Comparison of ENCODE assay signal across 13 cellular contexts in the genomic region with DNA sequence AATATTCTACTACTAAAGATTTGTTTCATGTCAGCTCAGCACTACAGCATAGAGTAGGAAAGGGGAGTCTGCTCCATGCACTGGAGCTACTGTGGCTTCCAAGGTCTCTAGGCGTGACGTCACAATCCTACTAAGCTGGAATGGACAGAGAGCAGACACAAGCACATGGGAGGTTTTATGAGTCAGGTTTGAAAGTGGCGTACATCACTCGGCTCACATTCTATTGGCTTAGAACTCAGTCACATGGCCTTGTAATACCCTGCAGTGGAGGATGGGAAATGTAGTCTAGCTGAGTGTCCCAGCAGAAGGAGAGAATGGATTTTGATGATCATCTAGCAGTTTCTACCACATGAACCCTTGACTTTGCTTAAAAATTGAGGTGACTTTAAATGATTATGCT.
DNase-seq lines count a peak whose midpoint lies in the region; ATAC-seq and TF ChIP-seq lines count a peak whose summit lies in the region.
"Had no signal": no experiment of that assay in that cellular context is flagged by ENCODE, and none has a peak within 500 bp of the region (broad histone marks: within the 10 kb centered on the region; RNA-seq: fewer than 3 reads in every experiment).

No MANE protein-coding gene starts in this region.

- CTCF ChIA-PET in mammary epithelial cell (lab: Charles Lee; ENCODE audit: low non-redundant PET) = no interaction called here

- H3K9me3 Mint-ChIP-seq in immature natural killer cell (peaks cover 2 to 17% (median 8%) of the 10 kb centered on the region in 6 donors), chondrocyte (ENCODE audit: low read depth) (no peaks in the 10 kb centered on the region)
- H3K9me3 Mint-ChIP-seq: type B pancreatic cell had no signal

- TF ChIP-seq CTCF in mammary epithelial cell (conservative IDR thresholded peaks at IDR 0.05 in 1 of 2, IDR thresholded peaks at IDR 0.05 in 1 of 2; ENCODE audit: extremely low read depth in 1 of 2, insufficient read depth in 1 of 2, low read depth in 1 of 2, low read length in 2 of 2) = no peak
- TF ChIP-seq CTCF in chondrocyte (IDR thresholded peaks at IDR 0.05) = no peak

- BruUV-seq in mammary epithelial cell (replicated peaks; lab: Mats Ljungman, UMichigan) = no TSS peak

- 96% methylated on average over 4 of the region's 4 CpGs for WGBS in mammary epithelial cell (ENCODE audit: low coverage, missing lambda C conversion rate)

- no peak overlapping the region for H3K4me2 ChIP-seq in mammary epithelial cell (ENCODE audit: insufficient read depth, low read depth, low read length)

- intact Hi-C loops in mammary epithelial cell (cut with micrococcal nuclease) (no loop called here), sciatic nerve (cut with DNase I) (no loop called here)

- H3K4me1 ChIP-seq in mammary epithelial cell (ENCODE audit: insufficient read depth, low read length) = no peaks in the 10 kb centered on the region

- H3K36me3 Mint-ChIP-seq in immature natural killer cell (no peaks in the 10 kb centered on the region), chondrocyte (ENCODE audit: low read depth) (no peaks in the 10 kb centered on the region)
- H3K36me3 Mint-ChIP-seq: type B pancreatic cell had no signal

- H3K27ac Mint-ChIP-seq in immature natural killer cell (no peak overlapping the region), chondrocyte (ENCODE audit: unreplicated experiment) (no peak overlapping the region)
- H3K27ac Mint-ChIP-seq: CD4-positive, alpha-beta T cell; type B pancreatic cell had no signal

- DNase-seq in NCI-H2171 treated with DMSO at 0.1 percent for 48 hours (lab: John Stamatoyannopoulos, UW) = peak; percentile 29
- DNase-seq in NCI-H2171 (lab: John Stamatoyannopoulos, UW) = no peak
- DNase-seq in NAMALWA (ENCODE audit: low spot score) = peak; percentile 46
- DNase-seq in mammary epithelial cell = peak; percentile 2
- DNase-seq in sciatic nerve (ENCODE audit: low spot score) = no peak
- no peak for DNase-seq in immature natural killer cell
- no peak for DNase-seq in chondrocyte (ENCODE audit: low spot score)
- DNase-seq: activated effector memory CD4-positive, alpha-beta T cell treated with Interleukin-2 at 50 U/mL for 16 hours; CD4-positive, alpha-beta T cell; MM.1S; stimulated activated CD4-positive, alpha-beta T cell treated with anti-CD3 and anti-CD28 coated beads, Interleukin-4, amount 100 ng/mL, for 24 hours had no signal

- no peaks in the 10 kb centered on the region for H3K27me3 Mint-ChIP-seq in immature natural killer cell (ENCODE audit: low read depth in 3 of 3)
- peaks cover 11% of the 10 kb centered on the region for H3K27me3 Mint-ChIP-seq in chondrocyte (ENCODE audit: low read depth)
- H3K27me3 Mint-ChIP-seq: CD4-positive, alpha-beta T cell had no signal

- no peak overlapping the region for H2AFZ ChIP-seq in mammary epithelial cell (ENCODE audit: low read depth, low read length)

- dilution Hi-C loops in mammary epithelial cell (cut with HindIII; ENCODE audit: low sequenced_read_pairs) = no loop called here

- in situ Hi-C loops in mammary epithelial cell (cut with MboI; ENCODE audit: low sequenced_read_pairs in 2 of 2) = no loop called here

- no peak overlapping the region for H3K9ac ChIP-seq in mammary epithelial cell (ENCODE audit: insufficient read depth, low read length)

- H3K4me3 ChIP-seq in mammary epithelial cell (replicated peaks in 1 of 3; ENCODE audit: insufficient read depth in 1 of 3, low read depth in 2 of 3, low read length in 3 of 3) = no peak overlapping the region

- no peaks in the 10 kb centered on the region for H3K79me2 ChIP-seq in mammary epithelial cell (ENCODE audit: insufficient read depth, low read length)

- H3K4me3 Mint-ChIP-seq in immature natural killer cell = no peak overlapping the region
- no peak overlapping the region for H3K4me3 Mint-ChIP-seq in chondrocyte (ENCODE audit: unreplicated experiment)
- H3K4me3 Mint-ChIP-seq: CD4-positive, alpha-beta T cell; type B pancreatic cell had no signal

- H3K27ac ChIP-seq in mammary epithelial cell (ENCODE audit: insufficient read depth, low read depth, low read length) = no peak overlapping the region

- H3K9me3 ChIP-seq in mammary epithelial cell (replicated peaks; ENCODE audit: insufficient read depth, low read length) = no peaks in the 10 kb centered on the region

- H4K20me1 ChIP-seq in mammary epithelial cell (ENCODE audit: insufficient read depth, low read length) = no peaks in the 10 kb centered on the region

- no peaks in the 10 kb centered on the region for H3K36me3 ChIP-seq in mammary epithelial cell (ENCODE audit: insufficient read depth, low read length)

- no peaks in the 10 kb centered on the region for H3K27me3 ChIP-seq in mammary epithelial cell (ENCODE audit: insufficient read depth, low read length)

- ATAC-seq in sciatic nerve (peak; percentile 50), GM19463 (IDR thresholded peaks at IDR 0.05; ENCODE audit: unreplicated experiment) (no peak)

- no peaks in the 10 kb centered on the region for H3K4me1 Mint-ChIP-seq in immature natural killer cell
- H3K4me1 Mint-ChIP-seq in chondrocyte (ENCODE audit: low read depth) = no peaks in the 10 kb centered on the region

Comparison
In these comparisons a context has a peak if more than half of its experiments do, and no peak if none do; other contexts are left out.
1. DNase-seq: peak in NCI-H2171 treated with DMSO at 0.1 percent for 48 hours (single experiment), NAMALWA (single experiment) and mammary epithelial cell (single experiment); none in NCI-H2171 (single experiment), sciatic nerve (single experiment), immature natural killer cell (0 of 3) and chondrocyte (single experiment).